ENCODE assay signal across 8 cellular contexts in genomic region chr17:11880714-11881113, GRCh38.
DNase-seq lines count a peak whose midpoint lies in the region; ATAC-seq and TF ChIP-seq lines count a peak whose summit lies in the region.

No MANE protein-coding gene starts in this region.

- H3K79me2 ChIP-seq in mammary epithelial cell (ENCODE audit: insufficient read depth, low read length): no peaks in the 10 kb centered on the region
- H3K79me2 ChIP-seq in neural cell (replicated peaks; ENCODE audit: insufficient read depth, low read length): no peaks in the 10 kb centered on the region

- POLR2A ChIA-PET in GM10248 (lab: Yijun Ruan, JAX): no interaction called here

- no peak overlapping the region for H3K27ac ChIP-seq in mammary epithelial cell (ENCODE audit: insufficient read depth, low read depth, low read length)
- H3K27ac ChIP-seq in neural cell (ENCODE audit: low read length): no peak overlapping the region

- no peak for ATAC-seq in GM21447 (IDR thresholded peaks at IDR 0.05; ENCODE audit: unreplicated experiment)
- no peak for ATAC-seq in HG03521 (IDR thresholded peaks at IDR 0.05; ENCODE audit: unreplicated experiment)

- WGBS in mammary epithelial cell (ENCODE audit: low coverage, missing lambda C conversion rate): 4% methylated on average over 4 of the region's 5 CpGs

- H4K20me1 ChIP-seq in mammary epithelial cell (ENCODE audit: insufficient read depth, low read length): no peaks in the 10 kb centered on the region
- H4K20me1 ChIP-seq in neural cell (ENCODE audit: insufficient read depth): no peaks in the 10 kb centered on the region

- H3K9me2 ChIP-seq in neural cell (ENCODE audit: insufficient read depth, low read length): no peaks in the 10 kb centered on the region

- no peaks in the 10 kb centered on the region for H3K36me3 ChIP-seq in mammary epithelial cell (ENCODE audit: insufficient read depth, low read length)
- H3K36me3 ChIP-seq in neural cell (ENCODE audit: insufficient read depth, low read length): no peaks in the 10 kb centered on the region

- H2AFZ ChIP-seq in mammary epithelial cell (ENCODE audit: low read depth, low read length): no peak overlapping the region
- no peak overlapping the region for H2AFZ ChIP-seq in neural cell (ENCODE audit: low read depth, low read length)

- TF ChIP-seq EP300 in neural cell (conservative IDR thresholded peaks at IDR 0.05; ENCODE audit: poor library complexity, severe bottlenecking): no peak

- TF ChIP-seq RAD21 in neural cell (conservative IDR thresholded peaks at IDR 0.05): peak; percentile 66

- no peaks in the 10 kb centered on the region for H3K4me1 ChIP-seq in mammary epithelial cell (ENCODE audit: insufficient read depth, low read length)

- no peaks in the 10 kb centered on the region for H3F3A ChIP-seq in neural cell (ENCODE audit: insufficient read depth, low read length, poor library complexity, severe bottlenecking)

- H3K9me3 ChIP-seq in mammary epithelial cell (replicated peaks; ENCODE audit: insufficient read depth, low read length) (no peaks in the 10 kb centered on the region), neural cell (ENCODE audit: low read length) (no peaks in the 10 kb centered on the region)

- no peaks in the 10 kb centered on the region for H3K27me3 ChIP-seq in mammary epithelial cell (ENCODE audit: insufficient read depth, low read length)
- H3K27me3 ChIP-seq in neural cell (ENCODE audit: insufficient read depth, low read depth, low read length): no peaks in the 10 kb centered on the region

- DNase-seq in GM12864 (ENCODE audit: low read depth) (no peak), M059J (ENCODE audit: low read depth) (peak; percentile 36), mammary epithelial cell (peak; percentile 19), GM10248 (ENCODE audit: extremely low spot score) (no peak), GM13976 (ENCODE audit: low spot score) (no peak)

- CTCF ChIA-PET in mammary epithelial cell (lab: Charles Lee; ENCODE audit: low non-redundant PET) (no interaction called here), GM10248 (lab: Yijun Ruan, JAX) (no interaction called here)

- H3K4me2 ChIP-seq in mammary epithelial cell (ENCODE audit: insufficient read depth, low read depth, low read length): no peak overlapping the region
- no peak overlapping the region for H3K4me2 ChIP-seq in neural cell (ENCODE audit: low read length)

- dilution Hi-C loops in mammary epithelial cell (cut with HindIII; ENCODE audit: low sequenced_read_pairs): no loop called here

- H3K9ac ChIP-seq in mammary epithelial cell (ENCODE audit: insufficient read depth, low read length) (no peak overlapping the region), neural cell (ENCODE audit: low read length) (no peak overlapping the region)

- in situ Hi-C loops in mammary epithelial cell (cut with MboI; ENCODE audit: low sequenced_read_pairs in 2 of 2) (no loop called here), GM13976 (cut with MboI; ENCODE audit: low sequenced_read_pairs, unreplicated experiment) (no loop called here)

- H3K4me3 ChIP-seq in GM12864 (ENCODE audit: low read depth, low read length) (no peak overlapping the region), mammary epithelial cell (replicated peaks in 1 of 3; ENCODE audit: insufficient read depth in 1 of 3, low read depth in 2 of 3, low read length in 3 of 3) (no peak overlapping the region), neural cell (ENCODE audit: low read length) (no peak overlapping the region)

- TF ChIP-seq CTCF in GM12864 (IDR thresholded peaks at IDR 0.05; ENCODE audit: low read depth, low read length, missing control alignments) (peak; percentile 10), mammary epithelial cell (conservative IDR thresholded peaks at IDR 0.05 in 1 of 2, IDR thresholded peaks at IDR 0.05 in 1 of 2; ENCODE audit: extremely low read depth in 1 of 2, insufficient read depth in 1 of 2, low read depth in 1 of 2, low read length in 2 of 2) (peak in 1 of 2 donors; percentile 33), neural cell (IDR thresholded peaks at IDR 0.05; ENCODE audit: poor library complexity, severe bottlenecking) (peak; percentile 67), GM10248 (IDR thresholded peaks at IDR 0.05; ENCODE audit: control extremely low read depth, extremely low read depth, low read depth, missing control alignments) (no peak), GM13976 (IDR thresholded peaks at IDR 0.05; ENCODE audit: borderline replicate concordance, control extremely low read depth, extremely low read depth, insufficient read depth, missing control alignments) (no peak)

- intact Hi-C loops in mammary epithelial cell (cut with micrococcal nuclease): no loop called here

- BruUV-seq in mammary epithelial cell (replicated peaks; lab: Mats Ljungman, UMichigan): no TSS peak

TF ChIP-seq in neural cell, 6 proteins besides CTCF, POLR2A, EP300 and RAD21:
- TF ChIP-seq SMC3 (conservative IDR thresholded peaks at IDR 0.05; ENCODE audit: poor library complexity): peak; percentile 68
- no peak for TF ChIP-seq EZH2 (IDR thresholded peaks at IDR 0.05; ENCODE audit: borderline replicate concordance, insufficient read depth, low read length, poor library complexity, severe bottlenecking)

Comparison
In these comparisons a context has a peak if more than half of its experiments do, and no peak if none do; other contexts are left out.
1. DNase-seq: peak in M059J (single experiment) and mammary epithelial cell (single experiment); none in GM12864 (single experiment), GM10248 (single experiment) and GM13976 (single experiment).
2. CTCF ChIP-seq: peak in GM12864 (single experiment) and neural cell (single experiment); none in GM10248 (single experiment) and GM13976 (single experiment).